ENCODE assay signal across 1 cellular context in genomic region chr1:208235983-208236761, GRCh38.
TF ChIP-seq lines count a peak whose summit lies in the region.

No MANE protein-coding gene starts in this region.

TF ChIP-seq in HepG2, 621 proteins besides CTCF, POLR2A, EP300 and RAD21 (continued from another document and continues in another):
- TF ChIP-seq PLSCR1 (CRISPR knock-in tag; IDR thresholded peaks at IDR 0.05; ENCODE audit: borderline replicate concordance) (no peak), HDAC6 (IDR thresholded peaks at IDR 0.05; ENCODE audit: low read depth, low read length) (no peak), ZNF782 (CRISPR knock-in tag; IDR thresholded peaks at IDR 0.05; ENCODE audit: borderline replicate concordance) (no peak), ZNF3 (CRISPR knock-in tag; IDR thresholded peaks at IDR 0.05) (no peak), ZNF446 (CRISPR knock-in tag; IDR thresholded peaks at IDR 0.05) (no peak), ATRX (CRISPR knock-in tag; IDR thresholded peaks at IDR 0.05; ENCODE audit: borderline replicate concordance) (no peak), ZNF556 (CRISPR knock-in tag; IDR thresholded peaks at IDR 0.05; ENCODE audit: borderline replicate concordance) (no peak), MYNN (CRISPR knock-in tag; IDR thresholded peaks at IDR 0.05; ENCODE audit: low read depth) (no peak), TBX2 (CRISPR knock-in tag; IDR thresholded peaks at IDR 0.05; ENCODE audit: borderline replicate concordance) (peak; percentile 83), ZNF737 (CRISPR knock-in tag; IDR thresholded peaks at IDR 0.05; ENCODE audit: borderline replicate concordance) (no peak), ZMAT3 (CRISPR knock-in tag; conservative IDR thresholded peaks at IDR 0.05) (no peak), BATF2 (CRISPR knock-in tag; IDR thresholded peaks at IDR 0.05) (no peak), KLF9 (CRISPR knock-in tag; IDR thresholded peaks at IDR 0.05; ENCODE audit: low read depth) (no peak), EED (CRISPR knock-in tag; IDR thresholded peaks at IDR 0.05) (no peak), ATF6 (CRISPR knock-in tag; conservative IDR thresholded peaks at IDR 0.05) (no peak), ZNF138 (CRISPR knock-in tag; IDR thresholded peaks at IDR 0.05; ENCODE audit: low read depth) (no peak), SP140L (CRISPR knock-in tag; IDR thresholded peaks at IDR 0.05; ENCODE audit: borderline replicate concordance) (no peak), SP4 (CRISPR knock-in tag; IDR thresholded peaks at IDR 0.05) (peak; percentile 17; the same call in 1 of the 2 replicates), ZNF274 (CRISPR knock-in tag; IDR thresholded peaks at IDR 0.05) (no peak), RAD51 (IDR thresholded peaks at IDR 0.05; ENCODE audit: borderline replicate concordance) (no peak), ZNF367 (CRISPR knock-in tag; IDR thresholded peaks at IDR 0.05; ENCODE audit: borderline replicate concordance) (no peak), BHLHE40 (IDR thresholded peaks at IDR 0.05; ENCODE audit: low read length) (no peak), KAT8 (CRISPR knock-in tag; IDR thresholded peaks at IDR 0.05) (0 out of 2 replicates have a peak, but pooled peaks have one; percentile 31), ZNF383 (CRISPR knock-in tag; IDR thresholded peaks at IDR 0.05; ENCODE audit: borderline replicate concordance) (no peak), ZNF816 (CRISPR knock-in tag; IDR thresholded peaks at IDR 0.05; ENCODE audit: borderline replicate concordance) (no peak), HMG20A (CRISPR knock-in tag; IDR thresholded peaks at IDR 0.05; ENCODE audit: borderline replicate concordance) (peak; percentile 54; the same call in 1 of the 2 replicates), SMARCC2 (IDR thresholded peaks at IDR 0.05) (no peak), ZNF382 (CRISPR knock-in tag; IDR thresholded peaks at IDR 0.05; ENCODE audit: borderline replicate concordance) (no peak), SMARCE1 (IDR thresholded peaks at IDR 0.05; ENCODE audit: borderline replicate concordance) (no peak), TOE1 (CRISPR knock-in tag; IDR thresholded peaks at IDR 0.05) (no peak), THRA (CRISPR knock-in tag; IDR thresholded peaks at IDR 0.05; ENCODE audit: borderline replicate concordance) (peak; percentile 65; the same call in 1 of the 2 replicates), ZNF121 (CRISPR knock-in tag; IDR thresholded peaks at IDR 0.05) (no peak), ZNF672 (CRISPR knock-in tag; IDR thresholded peaks at IDR 0.05) (no peak), ZNF17 (CRISPR knock-in tag; IDR thresholded peaks at IDR 0.05) (no peak), ZNF879 (CRISPR knock-in tag; IDR thresholded peaks at IDR 0.05) (no peak), ZNF253 (CRISPR knock-in tag; IDR thresholded peaks at IDR 0.05; ENCODE audit: borderline replicate concordance) (no peak), FOXC1 (CRISPR knock-in tag; IDR thresholded peaks at IDR 0.05; ENCODE audit: borderline replicate concordance) (no peak), ETS1 (CRISPR knock-in tag; IDR thresholded peaks at IDR 0.05) (no peak), EZH2 (conservative IDR thresholded peaks at IDR 0.05; ENCODE audit: low read depth, low read length) (no peak), HMG20B (CRISPR knock-in tag; conservative IDR thresholded peaks at IDR 0.05) (peak; percentile 79; the same call in 1 of the 2 replicates), ZC3H13 (CRISPR knock-in tag; IDR thresholded peaks at IDR 0.05) (no peak), ZNF230 (CRISPR knock-in tag; IDR thresholded peaks at IDR 0.05) (no peak), THAP11 (CRISPR knock-in tag; IDR thresholded peaks at IDR 0.05) (no peak), MXD4 (CRISPR knock-in tag; IDR thresholded peaks at IDR 0.05) (no peak), ZEB1 (IDR thresholded peaks at IDR 0.05; ENCODE audit: insufficient replicate concordance, low read depth) (no peak), ZNF761 (CRISPR knock-in tag; conservative IDR thresholded peaks at IDR 0.05) (no peak), PLRG1 (conservative IDR thresholded peaks at IDR 0.05) (no peak), HNRNPLL (IDR thresholded peaks at IDR 0.05; ENCODE audit: low read depth, low read length, poor library complexity, severe bottlenecking) (no peak), JUN (CRISPR knock-in tag; IDR thresholded peaks at IDR 0.05) (no peak), ZNF263 (CRISPR knock-in tag; IDR thresholded peaks at IDR 0.05) (0 out of 2 replicates have a peak, but pooled peaks have one; percentile 39), ZNF569 (CRISPR knock-in tag; IDR thresholded peaks at IDR 0.05; ENCODE audit: borderline replicate concordance) (no peak), KLF11 (CRISPR knock-in tag; IDR thresholded peaks at IDR 0.05) (no peak), GATAD1 (CRISPR knock-in tag; IDR thresholded peaks at IDR 0.05) (no peak), MED13 (CRISPR knock-in tag; IDR thresholded peaks at IDR 0.05) (no peak), MZF1 (CRISPR knock-in tag; IDR thresholded peaks at IDR 0.05; ENCODE audit: borderline replicate concordance) (no peak)
- TF ChIP-seq, protein P1, sequence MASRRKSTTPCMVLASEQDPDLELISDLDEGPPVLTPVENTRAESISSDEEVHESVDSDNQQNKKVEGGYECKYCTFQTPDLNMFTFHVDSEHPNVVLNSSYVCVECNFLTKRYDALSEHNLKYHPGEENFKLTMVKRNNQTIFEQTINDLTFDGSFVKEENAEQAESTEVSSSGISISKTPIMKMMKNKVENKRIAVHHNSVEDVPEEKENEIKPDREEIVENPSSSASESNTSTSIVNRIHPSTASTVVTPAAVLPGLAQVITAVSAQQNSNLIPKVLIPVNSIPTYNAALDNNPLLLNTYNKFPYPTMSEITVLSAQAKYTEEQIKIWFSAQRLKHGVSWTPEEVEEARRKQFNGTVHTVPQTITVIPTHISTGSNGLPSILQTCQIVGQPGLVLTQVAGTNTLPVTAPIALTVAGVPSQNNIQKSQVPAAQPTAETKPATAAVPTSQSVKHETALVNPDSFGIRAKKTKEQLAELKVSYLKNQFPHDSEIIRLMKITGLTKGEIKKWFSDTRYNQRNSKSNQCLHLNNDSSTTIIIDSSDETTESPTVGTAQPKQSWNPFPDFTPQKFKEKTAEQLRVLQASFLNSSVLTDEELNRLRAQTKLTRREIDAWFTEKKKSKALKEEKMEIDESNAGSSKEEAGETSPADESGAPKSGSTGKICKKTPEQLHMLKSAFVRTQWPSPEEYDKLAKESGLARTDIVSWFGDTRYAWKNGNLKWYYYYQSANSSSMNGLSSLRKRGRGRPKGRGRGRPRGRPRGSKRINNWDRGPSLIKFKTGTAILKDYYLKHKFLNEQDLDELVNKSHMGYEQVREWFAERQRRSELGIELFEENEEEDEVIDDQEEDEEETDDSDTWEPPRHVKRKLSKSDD (CRISPR knock-in tag; IDR thresholded peaks at IDR 0.05; ENCODE audit: low read depth) = no peak
- TF ChIP-seq, protein P2, sequence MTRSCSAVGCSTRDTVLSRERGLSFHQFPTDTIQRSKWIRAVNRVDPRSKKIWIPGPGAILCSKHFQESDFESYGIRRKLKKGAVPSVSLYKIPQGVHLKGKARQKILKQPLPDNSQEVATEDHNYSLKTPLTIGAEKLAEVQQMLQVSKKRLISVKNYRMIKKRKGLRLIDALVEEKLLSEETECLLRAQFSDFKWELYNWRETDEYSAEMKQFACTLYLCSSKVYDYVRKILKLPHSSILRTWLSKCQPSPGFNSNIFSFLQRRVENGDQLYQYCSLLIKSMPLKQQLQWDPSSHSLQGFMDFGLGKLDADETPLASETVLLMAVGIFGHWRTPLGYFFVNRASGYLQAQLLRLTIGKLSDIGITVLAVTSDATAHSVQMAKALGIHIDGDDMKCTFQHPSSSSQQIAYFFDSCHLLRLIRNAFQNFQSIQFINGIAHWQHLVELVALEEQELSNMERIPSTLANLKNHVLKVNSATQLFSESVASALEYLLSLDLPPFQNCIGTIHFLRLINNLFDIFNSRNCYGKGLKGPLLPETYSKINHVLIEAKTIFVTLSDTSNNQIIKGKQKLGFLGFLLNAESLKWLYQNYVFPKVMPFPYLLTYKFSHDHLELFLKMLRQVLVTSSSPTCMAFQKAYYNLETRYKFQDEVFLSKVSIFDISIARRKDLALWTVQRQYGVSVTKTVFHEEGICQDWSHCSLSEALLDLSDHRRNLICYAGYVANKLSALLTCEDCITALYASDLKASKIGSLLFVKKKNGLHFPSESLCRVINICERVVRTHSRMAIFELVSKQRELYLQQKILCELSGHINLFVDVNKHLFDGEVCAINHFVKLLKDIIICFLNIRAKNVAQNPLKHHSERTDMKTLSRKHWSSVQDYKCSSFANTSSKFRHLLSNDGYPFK (CRISPR knock-in tag; IDR thresholded peaks at IDR 0.05; ENCODE audit: borderline replicate concordance) = no peak
- TF ChIP-seq, protein P3, sequence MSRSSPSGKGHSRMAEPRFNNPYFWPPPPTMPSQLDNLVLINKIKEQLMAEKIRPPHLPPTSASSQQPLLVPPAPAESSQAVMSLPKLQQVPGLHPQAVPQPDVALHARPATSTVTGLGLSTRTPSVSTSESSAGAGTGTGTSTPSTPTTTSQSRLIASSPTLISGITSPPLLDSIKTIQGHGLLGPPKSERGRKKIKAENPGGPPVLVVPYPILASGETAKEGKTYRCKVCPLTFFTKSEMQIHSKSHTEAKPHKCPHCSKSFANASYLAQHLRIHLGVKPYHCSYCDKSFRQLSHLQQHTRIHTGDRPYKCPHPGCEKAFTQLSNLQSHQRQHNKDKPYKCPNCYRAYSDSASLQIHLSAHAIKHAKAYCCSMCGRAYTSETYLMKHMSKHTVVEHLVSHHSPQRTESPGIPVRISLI (CRISPR knock-in tag; IDR thresholded peaks at IDR 0.05; ENCODE audit: borderline replicate concordance) = peak; percentile 82
- TF ChIP-seq, protein P4, sequence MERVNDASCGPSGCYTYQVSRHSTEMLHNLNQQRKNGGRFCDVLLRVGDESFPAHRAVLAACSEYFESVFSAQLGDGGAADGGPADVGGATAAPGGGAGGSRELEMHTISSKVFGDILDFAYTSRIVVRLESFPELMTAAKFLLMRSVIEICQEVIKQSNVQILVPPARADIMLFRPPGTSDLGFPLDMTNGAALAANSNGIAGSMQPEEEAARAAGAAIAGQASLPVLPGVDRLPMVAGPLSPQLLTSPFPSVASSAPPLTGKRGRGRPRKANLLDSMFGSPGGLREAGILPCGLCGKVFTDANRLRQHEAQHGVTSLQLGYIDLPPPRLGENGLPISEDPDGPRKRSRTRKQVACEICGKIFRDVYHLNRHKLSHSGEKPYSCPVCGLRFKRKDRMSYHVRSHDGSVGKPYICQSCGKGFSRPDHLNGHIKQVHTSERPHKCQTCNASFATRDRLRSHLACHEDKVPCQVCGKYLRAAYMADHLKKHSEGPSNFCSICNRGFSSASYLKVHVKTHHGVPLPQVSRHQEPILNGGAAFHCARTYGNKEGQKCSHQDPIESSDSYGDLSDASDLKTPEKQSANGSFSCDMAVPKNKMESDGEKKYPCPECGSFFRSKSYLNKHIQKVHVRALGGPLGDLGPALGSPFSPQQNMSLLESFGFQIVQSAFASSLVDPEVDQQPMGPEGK (CRISPR knock-in tag; IDR thresholded peaks at IDR 0.05) = peak; percentile 55; the same call in 1 of the 2 replicates
- TF ChIP-seq, protein P5, sequence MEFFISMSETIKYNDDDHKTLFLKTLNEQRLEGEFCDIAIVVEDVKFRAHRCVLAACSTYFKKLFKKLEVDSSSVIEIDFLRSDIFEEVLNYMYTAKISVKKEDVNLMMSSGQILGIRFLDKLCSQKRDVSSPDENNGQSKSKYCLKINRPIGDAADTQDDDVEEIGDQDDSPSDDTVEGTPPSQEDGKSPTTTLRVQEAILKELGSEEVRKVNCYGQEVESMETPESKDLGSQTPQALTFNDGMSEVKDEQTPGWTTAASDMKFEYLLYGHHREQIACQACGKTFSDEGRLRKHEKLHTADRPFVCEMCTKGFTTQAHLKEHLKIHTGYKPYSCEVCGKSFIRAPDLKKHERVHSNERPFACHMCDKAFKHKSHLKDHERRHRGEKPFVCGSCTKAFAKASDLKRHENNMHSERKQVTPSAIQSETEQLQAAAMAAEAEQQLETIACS (CRISPR knock-in tag; IDR thresholded peaks at IDR 0.05) = no peak
